Comparison of ENCODE assay signal across 20 cellular contexts in genomic region chr15:94031072-94031471, GRCh38.
"Had no signal": no experiment of that assay in that cellular context is flagged by ENCODE, and none has a peak within 500 bp of the region (broad histone marks: within the 10 kb centered on the region; RNA-seq: fewer than 3 reads in every experiment).

No MANE protein-coding gene starts in this region.

- ATAC-seq: HepG2, SK-N-SH treated with all-trans-retinoic acid at 6 μM for 48 hours had no signal

- DNase-seq: IMR-90, Karpas-422, KG1, MM.1S, NCI-H1105, NCI-H1417, NCI-H1436 treated with DMSO at 0.1 percent for 48 hours, NCI-H1694, NCI-H187 treated with DMSO at 0.1 percent for 48 hours, NCI-H2029 treated with DMSO at 0.1 percent for 48 hours, NCI-H2171 treated with DMSO at 0.1 percent for 48 hours, NCI-H345, NCI-H446 treated with DMSO at 0.1 percent for 48 hours, NCI-H510A treated with DMSO at 0.1 percent for 48 hours, NCI-H526, Right ventricle myocardium superior, RPMI8226 had no signal

- FAIRE-seq: HepG2, RCC 7860 had no signal
